ENCODE assay signal across 1 cellular context in genomic region chr6:170130201-170130621, GRCh38.
TF ChIP-seq lines count a peak whose summit lies in the region.

No MANE protein-coding gene starts in this region.

TF ChIP-seq in liver, 16 proteins besides CTCF, POLR2A, EP300 and RAD21 (continued from another document):
- TF ChIP-seq REST (IDR thresholded peaks at IDR 0.05) (no peak), FOXA1 (IDR thresholded peaks at IDR 0.05) (peak; percentile 24), HNF4A (conservative IDR thresholded peaks at IDR 0.05) (peak; percentile 74 to 84), FOXA2 (IDR thresholded peaks at IDR 0.05) (peak; percentile 17), ATF3 (IDR thresholded peaks at IDR 0.05) (no peak), HNF4G (IDR thresholded peaks at IDR 0.05) (no peak), RXRA (IDR thresholded peaks at IDR 0.05) (peak; percentile 83 to 97), GABPA (IDR thresholded peaks at IDR 0.05 in 1 of 2, conservative IDR thresholded peaks at IDR 0.05 in 1 of 2) (no peak), TAF1 (conservative IDR thresholded peaks at IDR 0.05) (no peak), SP1 (IDR thresholded peaks at IDR 0.05) (peak; percentile 32), NR2F2 (IDR thresholded peaks at IDR 0.05) (no peak), YY1 (IDR thresholded peaks at IDR 0.05) (no peak)
- TF ChIP-seq, protein P1, sequence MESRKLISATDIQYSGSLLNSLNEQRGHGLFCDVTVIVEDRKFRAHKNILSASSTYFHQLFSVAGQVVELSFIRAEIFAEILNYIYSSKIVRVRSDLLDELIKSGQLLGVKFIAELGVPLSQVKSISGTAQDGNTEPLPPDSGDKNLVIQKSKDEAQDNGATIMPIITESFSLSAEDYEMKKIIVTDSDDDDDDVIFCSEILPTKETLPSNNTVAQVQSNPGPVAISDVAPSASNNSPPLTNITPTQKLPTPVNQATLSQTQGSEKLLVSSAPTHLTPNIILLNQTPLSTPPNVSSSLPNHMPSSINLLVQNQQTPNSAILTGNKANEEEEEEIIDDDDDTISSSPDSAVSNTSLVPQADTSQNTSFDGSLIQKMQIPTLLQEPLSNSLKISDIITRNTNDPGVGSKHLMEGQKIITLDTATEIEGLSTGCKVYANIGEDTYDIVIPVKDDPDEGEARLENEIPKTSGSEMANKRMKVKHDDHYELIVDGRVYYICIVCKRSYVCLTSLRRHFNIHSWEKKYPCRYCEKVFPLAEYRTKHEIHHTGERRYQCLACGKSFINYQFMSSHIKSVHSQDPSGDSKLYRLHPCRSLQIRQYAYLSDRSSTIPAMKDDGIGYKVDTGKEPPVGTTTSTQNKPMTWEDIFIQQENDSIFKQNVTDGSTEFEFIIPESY (IDR thresholded peaks at IDR 0.05), result no peak
TF ChIP-seq in liver: peak in this region for 7.
